13 cellular contexts compared by ENCODE assay signal in genomic region chr12:57515934-57516541, GRCh38. TPM values are rescaled to one million over a fixed set of nuclear protein-coding genes. Genes with fewer than 3 reads are reported as not detected.
DNase-seq lines count a peak whose midpoint lies in the region; ATAC-seq, FAIRE-seq and TF ChIP-seq lines count a peak whose summit lies in the region.
"Had no signal": no experiment of that assay in that cellular context is flagged by ENCODE, and none has a peak within 500 bp of the region (broad histone marks: within the 10 kb centered on the region; RNA-seq: fewer than 3 reads in every experiment).

No MANE protein-coding gene starts in this region.

- no peak overlapping the region for H4K91ac ChIP-seq in mesenchymal stem cell (ENCODE audit: low read length)

- no peak overlapping the region for H3K4me3 ChIP-seq in ACC112 (ENCODE audit: low read depth, low read length)
- no peak overlapping the region for H3K4me3 ChIP-seq in CD8-positive, alpha-beta memory T cell (ENCODE audit: low read length)
- no peak overlapping the region for H3K4me3 ChIP-seq in mesenchymal stem cell (ENCODE audit: insufficient read depth in 1 of 2, low read depth in 1 of 2, low read length in 2 of 2)
- H3K4me3 ChIP-seq: body of pancreas had no signal

- H3K36me3 Mint-ChIP-seq in CD8-positive, alpha-beta memory T cell, result peaks cover 8 to 83% (median 25%) of the 10 kb centered on the region in 3 donors
- H3K36me3 Mint-ChIP-seq in activated CD8-positive, alpha-beta T cell treated with anti-CD3 and anti-CD28 coated beads for 36 hours (ENCODE audit: low read depth), result peaks cover 79% of the 10 kb centered on the region

- H3K4ac ChIP-seq in mesenchymal stem cell (ENCODE audit: low read depth in 1 of 2, low read length in 2 of 2), result no peak overlapping the region

- no peak overlapping the region for H4K8ac ChIP-seq in mesenchymal stem cell (ENCODE audit: low read length)

- H3K14ac ChIP-seq in mesenchymal stem cell (ENCODE audit: low read length in 2 of 2), result no peak overlapping the region

- POLR2A ChIA-PET in CD8-positive, alpha-beta memory T cell (lab: Charles Lee), result interaction anchor here (0.5 to 1.0 kb wide), 2 partner anchors 26 to 1035 kb away, joined by 3 to 5 read pairs; no protein-coding TSS in a partner anchor
- POLR2A ChIA-PET in activated CD8-positive, alpha-beta T cell treated with anti-CD3 and anti-CD28 coated beads for 36 hours (lab: Charles Lee), result interaction anchor here (0.7 to 5.7 kb wide), 5 partner anchors 11 to 115 kb away, joined by 3 to 50 read pairs (median 3); partner anchors contain the start of gene MARS1

- H3K4me2 ChIP-seq in mesenchymal stem cell (ENCODE audit: low read length, poor library complexity, severe bottlenecking), result no peak overlapping the region

- no peak overlapping the region for H2BK120ac ChIP-seq in mesenchymal stem cell (ENCODE audit: low read depth, low read length)

- no peak overlapping the region for H2BK15ac ChIP-seq in mesenchymal stem cell (ENCODE audit: low read depth, poor library complexity, severe bottlenecking)

- no peak for DNase-seq in CD8-positive, alpha-beta memory T cell
- no peak for DNase-seq in activated CD8-positive, alpha-beta T cell treated with anti-CD3 and anti-CD28 coated beads for 36 hours
- DNase-seq in mesenchymal stem cell, result peak; percentile 27
- no peak for DNase-seq in NCI-H446 (lab: John Stamatoyannopoulos, UW)
- no peak for DNase-seq in DMS79 (lab: John Stamatoyannopoulos, UW)
- DNase-seq in D721Med (ENCODE audit: insufficient read length, low spot score), result no peak
- DNase-seq: body of pancreas, NCI-H345 had no signal

- H3K79me1 ChIP-seq in mesenchymal stem cell (replicated peaks; ENCODE audit: low read length, poor library complexity, severe bottlenecking), result peaks cover 12% of the 10 kb centered on the region

- H3K27ac ChIP-seq in ACC112 (ENCODE audit: low read depth, low read length) (peak overlapping the region; percentile 22; the same call in 1 of the 2 replicates), mesenchymal stem cell (ENCODE audit: low read length, poor library complexity, severe bottlenecking) (no peak overlapping the region)
- no peak overlapping the region for H3K27ac ChIP-seq in CD8-positive, alpha-beta memory T cell (ENCODE audit: low read depth, low read length)

- no peaks in the 10 kb centered on the region for H3K27me3 ChIP-seq in ACC112 (ENCODE audit: insufficient read depth, low read length)
- no peaks in the 10 kb centered on the region for H3K27me3 ChIP-seq in CD8-positive, alpha-beta memory T cell (ENCODE audit: insufficient read depth, low read length, poor library complexity, severe bottlenecking)
- H3K27me3 ChIP-seq in mesenchymal stem cell (ENCODE audit: control insufficient read depth in 1 of 2, insufficient read depth in 1 of 2, low read length in 2 of 2), result no peaks in the 10 kb centered on the region
- H3K27me3 ChIP-seq: body of pancreas had no signal

- no peak for ATAC-seq in activated CD8-positive, alpha-beta T cell treated with anti-CD3 and anti-CD28 coated beads for 36 hours
- ATAC-seq in HG02642 (IDR thresholded peaks at IDR 0.05; ENCODE audit: poor library complexity, unreplicated experiment), result no peak
- ATAC-seq: body of pancreas had no signal

- H3K4me1 ChIP-seq in ACC112 (ENCODE audit: control insufficient read depth, insufficient read depth, low read length, unreplicated experiment), result peaks cover 24% of the 10 kb centered on the region
- H3K4me1 ChIP-seq in CD8-positive, alpha-beta memory T cell (ENCODE audit: insufficient read depth, low read length), result peaks cover 21% of the 10 kb centered on the region
- peaks cover 6% of the 10 kb centered on the region for H3K4me1 ChIP-seq in mesenchymal stem cell (ENCODE audit: control insufficient read depth, insufficient read depth, low read depth, low read length)

- H3K4me1 Mint-ChIP-seq in CD8-positive, alpha-beta memory T cell, result peaks cover 24 to 35% (median 29%) of the 10 kb centered on the region in 3 donors
- peaks cover 34% of the 10 kb centered on the region for H3K4me1 Mint-ChIP-seq in activated CD8-positive, alpha-beta T cell treated with anti-CD3 and anti-CD28 coated beads for 36 hours (ENCODE audit: low read depth)

- peaks cover 23% of the 10 kb centered on the region for H3K36me3 ChIP-seq in ACC112 (ENCODE audit: insufficient read depth, low read length)
- H3K36me3 ChIP-seq in CD8-positive, alpha-beta memory T cell (ENCODE audit: insufficient read depth, low read length), result peaks cover 54% of the 10 kb centered on the region
- peaks cover 42 to 75% of the 10 kb centered on the region in 2 experiments for H3K36me3 ChIP-seq in mesenchymal stem cell (ENCODE audit: control insufficient read depth in 1 of 2, insufficient read depth in 2 of 2, low read depth in 1 of 2, low read length in 2 of 2)

- no peak for TF ChIP-seq CTCF in activated CD8-positive, alpha-beta T cell treated with anti-CD3 and anti-CD28 coated beads for 36 hours (IDR thresholded peaks at IDR 0.05)
- TF ChIP-seq CTCF in D721Med (IDR thresholded peaks at IDR 0.05; ENCODE audit: insufficient read depth, missing control alignments), result no peak

- H3K79me2 ChIP-seq in ACC112 (ENCODE audit: control insufficient read depth, insufficient read depth, low read length, unreplicated experiment), result peaks cover 30% of the 10 kb centered on the region

- H3K27ac Mint-ChIP-seq in CD8-positive, alpha-beta memory T cell, result peak overlapping the region; percentile 10 to 93 (median 30)
- H3K27ac Mint-ChIP-seq in activated CD8-positive, alpha-beta T cell treated with anti-CD3 and anti-CD28 coated beads for 36 hours, result peak overlapping the region; percentile 23

- H3K23ac ChIP-seq in mesenchymal stem cell (ENCODE audit: low read length in 2 of 2), result no peak overlapping the region

- 94% methylated on average over 10 of the region's 11 CpGs for WGBS in mesenchymal stem cell

- no peak overlapping the region for H2BK12ac ChIP-seq in mesenchymal stem cell (ENCODE audit: low read length in 2 of 2)

- H3K9me3 Mint-ChIP-seq in CD8-positive, alpha-beta memory T cell, result no peaks in the 10 kb centered on the region
- H3K9me3 Mint-ChIP-seq in activated CD8-positive, alpha-beta T cell treated with anti-CD3 and anti-CD28 coated beads for 36 hours, result no peaks in the 10 kb centered on the region

- intact Hi-C loops in activated CD8-positive, alpha-beta T cell treated with anti-CD3 and anti-CD28 coated beads for 36 hours (cut with micrococcal nuclease), result no loop called here

- no peak overlapping the region for H3K9ac ChIP-seq in mesenchymal stem cell (ENCODE audit: low read length)

- CTCF ChIA-PET in CD8-positive, alpha-beta memory T cell (lab: Charles Lee), result no interaction called here
- CTCF ChIA-PET in activated CD8-positive, alpha-beta T cell treated with anti-CD3 and anti-CD28 coated beads for 36 hours (lab: Charles Lee), result interaction anchor here (1.3 to 2.0 kb wide), 3 partner anchors 12 to 57 kb away, joined by 3 to 9 read pairs (median 5); partner anchors contain the start of gene DCTN2

- H3K4me3 Mint-ChIP-seq in CD8-positive, alpha-beta memory T cell, result peak overlapping the region in 1 of 7 donors; percentile 46
- H3K4me3 Mint-ChIP-seq in activated CD8-positive, alpha-beta T cell treated with anti-CD3 and anti-CD28 coated beads for 36 hours, result no peak overlapping the region

- H2BK5ac ChIP-seq in mesenchymal stem cell (ENCODE audit: low read depth, low read length, poor library complexity, severe bottlenecking), result no peak overlapping the region

- no peak overlapping the region for H2AK5ac ChIP-seq in mesenchymal stem cell (ENCODE audit: low read length, severe bottlenecking)

- no peaks in the 10 kb centered on the region for H3K9me3 ChIP-seq in CD8-positive, alpha-beta memory T cell (ENCODE audit: low read length)
- H3K9me3 ChIP-seq in mesenchymal stem cell (ENCODE audit: control insufficient read depth, low read length), result no peaks in the 10 kb centered on the region
- H3K9me3 ChIP-seq: body of pancreas had no signal

- no peaks in the 10 kb centered on the region for H3K27me3 Mint-ChIP-seq in CD8-positive, alpha-beta memory T cell
- no peaks in the 10 kb centered on the region for H3K27me3 Mint-ChIP-seq in activated CD8-positive, alpha-beta T cell treated with anti-CD3 and anti-CD28 coated beads for 36 hours

- H2AFZ ChIP-seq in ACC112 (ENCODE audit: low read length, unreplicated experiment), result no peak overlapping the region
- no peak overlapping the region for H2AFZ ChIP-seq in mesenchymal stem cell (ENCODE audit: low read depth, low read length)

- no peak for FAIRE-seq in D721Med (lab: Jason Lieb, UNC)
- FAIRE-seq: endometrium, GM19239, RCC 7860 had no signal

- no peak overlapping the region for H3K18ac ChIP-seq in mesenchymal stem cell (ENCODE audit: low read depth in 1 of 2, low read length in 2 of 2)

RNA-seq across cellular contexts. Expression of gene DDIT3, which starts 4.3 kb away (rescaled TPM):
- 10 to 100 TPM; 12.7 to 13.2 TPM for total RNA-seq in CD8-positive, alpha-beta memory T cell
- 11.7 TPM for polyA plus RNA-seq in CD8-positive, alpha-beta memory T cell
- 10 to 100 TPM; 28.0 TPM for total RNA-seq in activated CD8-positive, alpha-beta T cell treated with anti-CD3 and anti-CD28 coated beads for 36 hours
- polyA plus RNA-seq in mesenchymal stem cell (2013, experiment 1 of 2), result 43.7 TPM
- polyA plus RNA-seq in mesenchymal stem cell (2013, experiment 2 of 2), result 45.0 TPM

RNA-seq across cellular contexts. Expression of gene MBD6, which starts 6.6 kb away (rescaled TPM):
- 10 to 100 TPM; 49.0 to 54.7 TPM for total RNA-seq in CD8-positive, alpha-beta memory T cell
- 4.2 TPM for polyA plus RNA-seq in CD8-positive, alpha-beta memory T cell
- total RNA-seq in activated CD8-positive, alpha-beta T cell treated with anti-CD3 and anti-CD28 coated beads for 36 hours, result 10 to 100 TPM; 46.5 to 47.3 TPM
- 44.2 TPM for polyA plus RNA-seq in mesenchymal stem cell (2013, experiment 1 of 2)
- 40.9 TPM for polyA plus RNA-seq in mesenchymal stem cell (2013, experiment 2 of 2)

RNA-seq across cellular contexts. Expression of gene MARS1, which starts 28.2 kb away (rescaled TPM):
- total RNA-seq in CD8-positive, alpha-beta memory T cell, result 100 to 1,000 TPM; 386 to 398 TPM
- 89.8 TPM for polyA plus RNA-seq in CD8-positive, alpha-beta memory T cell
- total RNA-seq in activated CD8-positive, alpha-beta T cell treated with anti-CD3 and anti-CD28 coated beads for 36 hours, result 100 to 1,000 TPM; 343 to 345 TPM
- 410 TPM for polyA plus RNA-seq in mesenchymal stem cell (2013, experiment 1 of 2)
- 418 TPM for polyA plus RNA-seq in mesenchymal stem cell (2013, experiment 2 of 2)

RNA-seq across cellular contexts. Expression of gene DCTN2, which starts 31.0 kb away (rescaled TPM):
- 10 to 100 TPM; 98.7 to 99.3 TPM for total RNA-seq in CD8-positive, alpha-beta memory T cell
- polyA plus RNA-seq in CD8-positive, alpha-beta memory T cell, result 80.8 TPM
- 10 to 100 TPM; 66.2 to 68.6 TPM for total RNA-seq in activated CD8-positive, alpha-beta T cell treated with anti-CD3 and anti-CD28 coated beads for 36 hours
- 143 TPM for polyA plus RNA-seq in mesenchymal stem cell (2013, experiment 1 of 2)
- polyA plus RNA-seq in mesenchymal stem cell (2013, experiment 2 of 2), result 134 TPM

RNA-seq across cellular contexts. Expression of gene KIF5A, which starts 33.8 kb away (rescaled TPM):
- 1 to 10 TPM; 1.8 to 2.1 TPM for total RNA-seq in CD8-positive, alpha-beta memory T cell
- 0.12 TPM for polyA plus RNA-seq in CD8-positive, alpha-beta memory T cell
- total RNA-seq in activated CD8-positive, alpha-beta T cell treated with anti-CD3 and anti-CD28 coated beads for 36 hours, result 1 to 10 TPM; 1.2 to 1.3 TPM
- polyA plus RNA-seq in mesenchymal stem cell (2013, experiment 1 of 2), result 0.26 TPM
- polyA plus RNA-seq in mesenchymal stem cell (2013, experiment 2 of 2), result 0.22 TPM
